20 cellular contexts compared by ENCODE assay signal in the genomic region with DNA sequence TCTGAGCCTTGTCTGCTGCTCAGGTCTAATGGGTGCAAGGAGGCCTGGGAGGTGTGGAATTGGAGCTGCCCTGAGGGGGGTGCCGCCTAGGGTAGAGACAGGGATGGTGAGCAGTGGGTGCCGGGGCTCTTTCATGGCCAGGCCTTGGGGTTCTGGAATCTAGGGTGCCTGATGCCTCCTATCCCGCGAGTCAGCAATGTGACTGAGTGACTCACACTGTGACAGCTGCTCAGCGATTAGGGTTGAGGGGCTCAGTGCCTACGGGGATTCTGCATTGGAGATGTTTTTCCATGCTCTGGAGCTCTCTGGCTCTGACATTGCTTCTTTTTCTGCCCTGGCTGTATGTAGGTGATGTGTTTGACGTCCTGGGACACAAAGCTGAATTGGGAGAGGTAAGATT. TPM values are rescaled to one million over a fixed set of nuclear protein-coding genes. Genes with fewer than 3 reads are reported as not detected.
DNase-seq lines count a peak whose midpoint lies in the region; ATAC-seq, FAIRE-seq and TF ChIP-seq lines count a peak whose summit lies in the region.
"Had no signal": no experiment of that assay in that cellular context is flagged by ENCODE, and none has a peak within 500 bp of the region (broad histone marks: within the 10 kb centered on the region; RNA-seq: fewer than 3 reads in every experiment).

No MANE protein-coding gene starts in this region.

- no peaks in the 10 kb centered on the region for H4K20me1 ChIP-seq in GM12878 (ENCODE audit: control insufficient read depth, insufficient read depth)

- peaks cover 2 to 23% of the 10 kb centered on the region in 2 experiments for H3K36me3 ChIP-seq in GM12878 (ENCODE audit: control insufficient read depth in 2 of 2, insufficient read depth in 2 of 2, low read length in 1 of 2)
- H3K36me3 ChIP-seq in endodermal cell (ENCODE audit: control insufficient read depth, insufficient read depth, low read length): peaks cover 60% of the 10 kb centered on the region

- no peak for TF ChIP-seq POLR2A in GM12878 (IDR thresholded peaks at IDR 0.05; ENCODE audit: low read depth, low read length)

- H3K4me3 Mint-ChIP-seq in T-helper 2 cell treated with Interferon-gamma antibody and Interleukin-4, amounts not matched to agents 5 μg/mL and 100 μg/mL, for 36 hours: peak overlapping the region; percentile 79
- H3K4me3 Mint-ChIP-seq in T-helper 17 cell (peak overlapping the region; percentile 93), osteocyte (ENCODE audit: unreplicated experiment) (no peak overlapping the region), endodermal cell (no peak overlapping the region)
- H3K4me3 Mint-ChIP-seq: GM23338, naive B cell had no signal

- H3K27ac Mint-ChIP-seq in T-helper 2 cell treated with Interferon-gamma antibody and Interleukin-4, amounts not matched to agents 5 μg/mL and 100 μg/mL, for 36 hours: peak overlapping the region; percentile 89
- H3K27ac Mint-ChIP-seq in T-helper 17 cell: peak overlapping the region; percentile 97
- peak overlapping the region; percentile 8 for H3K27ac Mint-ChIP-seq in osteocyte (ENCODE audit: unreplicated experiment)
- no peak overlapping the region for H3K27ac Mint-ChIP-seq in endodermal cell
- H3K27ac Mint-ChIP-seq: GM23338 had no signal

- no peak overlapping the region for H3K4me3 ChIP-seq in GM12878
- H3K4me3 ChIP-seq in endodermal cell (ENCODE audit: low read length): no peak overlapping the region
- H3K4me3 ChIP-seq: GM23338, left lung, PC-9 had no signal

- in situ Hi-C loops in GM12878 (cut with MboI): no loop called here

- H3K79me2 ChIP-seq in GM12878 (ENCODE audit: control insufficient read depth, insufficient read depth, low read length): no peaks in the 10 kb centered on the region

- WGBS in GM12878 (ENCODE audit: insufficient coverage, insufficient replicate concordance, low lambda C conversion rate, missing lambda C conversion rate): 99% methylated on average over 7 of the region's 7 CpGs
- 92 to 97% methylated on average over 6 to 7 of the region's 7 CpGs for WGBS in endodermal cell (ENCODE audit: insufficient coverage in 1 of 2, insufficient read length in 1 of 2), 2 experiments

- ATAC-seq in T-helper 17 cell (no peak), GM12878 (no peak), GM19328 (IDR thresholded peaks at IDR 0.05; ENCODE audit: unreplicated experiment) (no peak)
- ATAC-seq: GM23338 had no signal

- SMC1A ChIA-PET in GM12878 (lab: Charles Lee; ENCODE audit: uncharacterized antibody, unreplicated experiment): no interaction called here

- H3K36me3 Mint-ChIP-seq in T-helper 2 cell treated with Interferon-gamma antibody and Interleukin-4, amounts not matched to agents 5 μg/mL and 100 μg/mL, for 36 hours (ENCODE audit: low read depth): peaks cover 89% of the 10 kb centered on the region
- peaks cover 33% of the 10 kb centered on the region for H3K36me3 Mint-ChIP-seq in T-helper 17 cell (ENCODE audit: low read depth)
- peaks cover 75% of the 10 kb centered on the region for H3K36me3 Mint-ChIP-seq in osteocyte (ENCODE audit: unreplicated experiment)
- H3K36me3 Mint-ChIP-seq in endodermal cell (ENCODE audit: low read depth): peaks cover 81% of the 10 kb centered on the region

- intact Hi-C loops in GM12878 (cut with micrococcal nuclease; ENCODE audit: unreplicated experiment): no loop called here

- BruUV-seq in GM12878 (replicated peaks; lab: Mats Ljungman, UMichigan): no TSS peak

- CTCF ChIA-PET in GM12878 (lab: Yijun Ruan, JAX): interaction anchor here (1.8 kb wide), 1 partner anchor 24 kb away, joined by 5 read pairs; no protein-coding TSS in a partner anchor

- H3K4me1 ChIP-seq in GM12878 (ENCODE audit: control insufficient read depth, insufficient read depth, low read length) (no peaks in the 10 kb centered on the region), endodermal cell (ENCODE audit: control insufficient read depth, insufficient read depth, low read length) (no peaks in the 10 kb centered on the region)

- no peaks in the 10 kb centered on the region for H3K27me3 Mint-ChIP-seq in T-helper 2 cell treated with Interferon-gamma antibody and Interleukin-4, amounts not matched to agents 5 μg/mL and 100 μg/mL, for 36 hours (ENCODE audit: low read depth)
- H3K27me3 Mint-ChIP-seq in T-helper 17 cell (no peaks in the 10 kb centered on the region), osteocyte (ENCODE audit: unreplicated experiment) (no peaks in the 10 kb centered on the region), endodermal cell (ENCODE audit: insufficient read depth) (no peaks in the 10 kb centered on the region)
- H3K27me3 Mint-ChIP-seq: IgD-negative memory B cell, naive B cell had no signal

- FAIRE-seq in GM12878 (lab: Jason Lieb, UNC): no peak

- no peak for TF ChIP-seq RAD21 in GM12878 (IDR thresholded peaks at IDR 0.05; ENCODE audit: insufficient read depth, low read depth, low read length)

- H3K9me3 ChIP-seq in T-helper 17 cell (ENCODE audit: control insufficient read depth, low read length, poor library complexity, severe bottlenecking) (no peaks in the 10 kb centered on the region), GM12878 (replicated peaks; ENCODE audit: control insufficient read depth, insufficient read depth, low read length) (no peaks in the 10 kb centered on the region), endodermal cell (ENCODE audit: control insufficient read depth, low read length) (no peaks in the 10 kb centered on the region)
- H3K9me3 ChIP-seq: left lung had no signal

- TF ChIP-seq EP300 in GM12878 (IDR thresholded peaks at IDR 0.05; ENCODE audit: borderline replicate concordance in 1 of 2, control insufficient read depth in 1 of 2, low read depth in 2 of 2, low read length in 2 of 2): no peak

- H3K4me2 ChIP-seq in GM12878 (ENCODE audit: control insufficient read depth, insufficient read depth): no peak overlapping the region
- H3K4me2 ChIP-seq: GM23338, PC-9 had no signal

- POLR2A ChIA-PET in GM12878 (lab: Charles Lee): no interaction called here

- no peak for DNase-seq in T-helper 2 cell treated with Interferon-gamma antibody and Interleukin-4, amounts not matched to agents 5 μg/mL and 100 μg/mL, for 36 hours (ENCODE audit: low spot score)
- DNase-seq in T-helper 2 cell: no peak
- DNase-seq in T-helper 17 cell: no peak
- no peak for DNase-seq in GM12878 (ENCODE audit: low read depth, low spot score)
- DNase-seq in osteocyte (ENCODE audit: extremely low spot score, unreplicated experiment): no peak
- no peak for DNase-seq in endodermal cell
- DNase-seq in NCI-H2107 treated with DMSO at 0.1 percent for 48 hours (lab: John Stamatoyannopoulos, UW; ENCODE audit: unreplicated experiment): no peak
- DNase-seq: 8988T, COR-L47, cortex of kidney, naive B cell, NCI-H1417 treated with DMSO at 0.1 percent for 48 hours, PC-9, SW 1271 had no signal

- H3K27me3 ChIP-seq in GM12878 (replicated peaks in 1 of 2; ENCODE audit: control insufficient read depth in 2 of 2, insufficient read depth in 2 of 2, low read length in 1 of 2): no peaks in the 10 kb centered on the region
- no peaks in the 10 kb centered on the region for H3K27me3 ChIP-seq in endodermal cell (ENCODE audit: control insufficient read depth, insufficient read depth, low read length, poor library complexity, severe bottlenecking)
- H3K27me3 ChIP-seq: left lung had no signal

- H3K9ac ChIP-seq in GM12878 (ENCODE audit: control insufficient read depth, insufficient read depth, low read length): no peak overlapping the region
- H3K9ac ChIP-seq in endodermal cell (ENCODE audit: extremely low read depth, low read length, poor library complexity, severe bottlenecking): no peak overlapping the region

- no peak for TF ChIP-seq CTCF in GM12878 (IDR thresholded peaks at IDR 0.05 in 2 of 3, conservative IDR thresholded peaks at IDR 0.05 in 1 of 3; ENCODE audit: control insufficient read depth in 2 of 3, extremely low read depth in 1 of 3, insufficient read depth in 1 of 3, low read depth in 3 of 3, low read length in 3 of 3)
- TF ChIP-seq CTCF in osteocyte (IDR thresholded peaks at IDR 0.05): no peak
- TF ChIP-seq CTCF in endodermal cell (conservative IDR thresholded peaks at IDR 0.05): no peak

- H3K4me1 Mint-ChIP-seq in T-helper 2 cell treated with Interferon-gamma antibody and Interleukin-4, amounts not matched to agents 5 μg/mL and 100 μg/mL, for 36 hours (ENCODE audit: low read depth): peaks cover 74% of the 10 kb centered on the region
- peaks cover 78% of the 10 kb centered on the region for H3K4me1 Mint-ChIP-seq in T-helper 17 cell
- H3K4me1 Mint-ChIP-seq in osteocyte (ENCODE audit: unreplicated experiment): no peaks in the 10 kb centered on the region
- H3K4me1 Mint-ChIP-seq in endodermal cell: peaks cover 1% of the 10 kb centered on the region
- H3K4me1 Mint-ChIP-seq: GM23338 had no signal

- no peak overlapping the region for H2AFZ ChIP-seq in GM12878 (ENCODE audit: control insufficient read depth, low read depth, low read length)
- H2AFZ ChIP-seq: GM23338, PC-9 had no signal

- no peaks in the 10 kb centered on the region for H3K9me3 Mint-ChIP-seq in T-helper 2 cell treated with Interferon-gamma antibody and Interleukin-4, amounts not matched to agents 5 μg/mL and 100 μg/mL, for 36 hours
- H3K9me3 Mint-ChIP-seq in osteocyte (ENCODE audit: unreplicated experiment): no peaks in the 10 kb centered on the region
- H3K9me3 Mint-ChIP-seq in endodermal cell: no peaks in the 10 kb centered on the region
- H3K9me3 Mint-ChIP-seq: GM23338, IgD-negative memory B cell, naive B cell had no signal

- RAD21 ChIA-PET in GM12878 (lab: Charles Lee; ENCODE audit: unreplicated experiment): no interaction called here

- no peak overlapping the region for H3K27ac ChIP-seq in GM12878 (ENCODE audit: control insufficient read depth, insufficient read depth)
- no peak overlapping the region for H3K27ac ChIP-seq in endodermal cell (ENCODE audit: low read depth, low read length)
- H3K27ac ChIP-seq: PC-9 had no signal

RNA-seq across cellular contexts. Expression of a gene that starts 16.8 kb away (rescaled TPM):
- total RNA-seq in T-helper 17 cell (100 to 1,000 TPM; 175 to 192 TPM), GM12878 (2014; rRNA removed) (51.1 and 61.8 TPM in 2 replicates), GM12878 (2014; rRNA removed; fragmentation: Illumina TruSeq; extraction: Trizol) (20.1 and 21.2 TPM in 2 replicates), GM12878 (2021) (37.1 and 39.7 TPM in 2 replicates), osteocyte (94.4 and 98.5 TPM in 2 replicates), endodermal cell (10 to 100 TPM; 34.1 to 41.5 TPM)
- 32.5 and 33.7 TPM in 2 replicates for total RNA-seq in GM12878 (2013; cell fraction: nucleolus; rRNA removed)
- 5.0 TPM for polyA plus RNA-seq in GM12878 (2011; ENCODE audit: low read depth)
- polyA plus RNA-seq in GM12878 (2011; rRNA removed) (4.5 and 6.1 TPM in 2 replicates), GM12878 (2014; fragmentation: Illumina TruSeq; extraction: Trizol) (15.2 and 20.2 TPM in 2 replicates), GM12878 (2014; fragmentation: Nextera tagmentation; extraction: Ambion mirVana) (under 1 TPM; 0.44 to 0.82 TPM), GM12878 (2014; rRNA removed) (38.8 and 51.7 TPM in 2 replicates), GM12878 (2016; fragmentation: Nextera tagmentation; extraction: Ambion mirVana) (1 to 10 TPM; 7.8 to 9.7 TPM)
- 11.0 TPM in 2 replicates for polyA plus RNA-seq in GM12878 (2011; cell fraction: cytosol; rRNA removed)
- polyA plus RNA-seq in GM12878 (2011; cell fraction: nucleus; rRNA removed): 20.0 and 24.3 TPM in 2 replicates
- 6.5 and 8.2 TPM in 2 replicates for polyA plus RNA-seq in GM12878 (2012)
- 10.5 and 11.7 TPM in 2 replicates for polyA minus RNA-seq in GM12878 (2011; rRNA and poly(A)+ RNA removed)
- polyA minus RNA-seq in GM12878 (2011; cell fraction: cytosol; rRNA and poly(A)+ RNA removed): 3.6 and 4.0 TPM in 2 replicates
- 7.0 and 10.1 TPM in 2 replicates for polyA minus RNA-seq in GM12878 (2011; cell fraction: nucleus; rRNA and poly(A)+ RNA removed)
- polyA plus RNA-seq in endodermal cell (2013, experiment 1 of 2): 30.0 TPM
- 27.3 TPM for polyA plus RNA-seq in endodermal cell (2013, experiment 2 of 2)

RNA-seq across cellular contexts. Expression of a gene that starts 21.2 kb away (rescaled TPM):
- total RNA-seq in T-helper 17 cell: 1 to 10 TPM in 1 of 2 donors, under 1 TPM in 1; 0.42 to 8.9 TPM
- total RNA-seq in GM12878 (2013; cell fraction: nucleolus; rRNA removed): not detected in 2 replicates
- not detected in 2 replicates for total RNA-seq in GM12878 (2014; rRNA removed)
- not detected in 2 replicates for total RNA-seq in GM12878 (2014; rRNA removed; fragmentation: Illumina TruSeq; extraction: Trizol)
- not detected in 2 replicates for total RNA-seq in GM12878 (2021)
- not detected for polyA plus RNA-seq in GM12878 (2011; ENCODE audit: low read depth)
- not detected in 2 replicates for polyA plus RNA-seq in GM12878 (2011; rRNA removed)
- not detected in 2 replicates for polyA plus RNA-seq in GM12878 (2011; cell fraction: cytosol; rRNA removed)
- not detected in 2 replicates for polyA plus RNA-seq in GM12878 (2011; cell fraction: nucleus; rRNA removed)
- polyA plus RNA-seq in GM12878 (2012): not detected in 2 replicates
- polyA plus RNA-seq in GM12878 (2014; fragmentation: Illumina TruSeq; extraction: Trizol): not detected in 2 replicates
- polyA plus RNA-seq in GM12878 (2014; fragmentation: Nextera tagmentation; extraction: Ambion mirVana): not detected
- not detected in 2 replicates for polyA plus RNA-seq in GM12878 (2014; rRNA removed)
- not detected for polyA plus RNA-seq in GM12878 (2016; fragmentation: Nextera tagmentation; extraction: Ambion mirVana)
- polyA minus RNA-seq in GM12878 (2011; rRNA and poly(A)+ RNA removed): not detected in 2 replicates
- polyA minus RNA-seq in GM12878 (2011; cell fraction: cytosol; rRNA and poly(A)+ RNA removed): not detected in 2 replicates
- not detected in 2 replicates for polyA minus RNA-seq in GM12878 (2011; cell fraction: nucleus; rRNA and poly(A)+ RNA removed)
- not detected in 2 replicates for total RNA-seq in osteocyte
- total RNA-seq in endodermal cell: not detected
- not detected for polyA plus RNA-seq in endodermal cell (2013, experiment 1 of 2)
- polyA plus RNA-seq in endodermal cell (2013, experiment 2 of 2): 0.21 TPM
- total RNA-seq: fibroblast of lung, GM23338, PC-9, subcutaneous adipose tissue had no signal
- polyA plus RNA-seq: fibroblast of lung, GM23338, IgD-negative memory B cell had no signal

Comparison
In these comparisons a context has a peak if more than half of its experiments do, and no peak if none do; other contexts are left out.
1. H3K4me3 Mint-ChIP-seq: peak in T-helper 2 cell treated with Interferon-gamma antibody and Interleukin-4, amounts not matched to agents 5 μg/mL and 100 μg/mL, for 36 hours (single experiment) and T-helper 17 cell (single experiment); none in osteocyte (single experiment) and endodermal cell (single experiment).